27 cellular contexts compared by ENCODE assay signal in the genomic region with DNA sequence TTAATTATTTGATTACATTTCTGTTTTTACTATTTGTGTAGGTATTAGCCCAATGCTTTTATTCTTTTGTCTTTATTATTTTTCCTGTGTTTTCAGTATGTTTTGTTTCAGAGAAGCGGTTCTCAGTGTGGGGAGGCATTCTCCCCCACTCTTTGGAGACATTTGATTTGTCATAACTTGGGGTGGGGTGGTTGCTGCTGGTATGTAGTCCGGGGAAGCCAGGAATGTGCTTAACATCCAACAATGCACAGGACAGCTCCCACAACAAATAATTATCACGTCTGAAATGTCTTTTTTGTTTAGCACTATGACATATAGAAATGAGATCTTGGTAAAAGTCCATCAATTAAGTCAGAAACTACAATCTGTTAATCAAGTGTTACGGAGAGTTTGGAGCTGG.
DNase-seq lines count a peak whose midpoint lies in the region; ATAC-seq, FAIRE-seq and TF ChIP-seq lines count a peak whose summit lies in the region.
"Had no signal": no experiment of that assay in that cellular context is flagged by ENCODE, and none has a peak within 500 bp of the region (broad histone marks: within the 10 kb centered on the region; RNA-seq: fewer than 3 reads in every experiment).

No MANE protein-coding gene starts in this region.

- no peak for FAIRE-seq in D721Med (lab: Jason Lieb, UNC)

- H3K4me1 ChIP-seq in HEK293 (ENCODE audit: control insufficient read depth, insufficient read depth, low read length) (0 out of 2 replicates have a peak, but pooled peaks cover 5% of the 10 kb centered on the region), smooth muscle cell (ENCODE audit: low read depth) (peaks cover 59% of the 10 kb centered on the region), right cardiac atrium (ENCODE audit: control insufficient read depth, insufficient read depth, low read length) (no peaks in the 10 kb centered on the region)
- H3K4me1 ChIP-seq: prostate gland had no signal

- TF ChIP-seq CTCF in HEK293 (tag by site-specific recombination; IDR thresholded peaks at IDR 0.05) (no peak), smooth muscle cell (IDR thresholded peaks at IDR 0.05; ENCODE audit: borderline replicate concordance, insufficient read depth, poor library complexity, severe bottlenecking) (no peak), D721Med (IDR thresholded peaks at IDR 0.05; ENCODE audit: insufficient read depth, missing control alignments) (no peak)

- no peak overlapping the region for H3K9ac ChIP-seq in smooth muscle cell (ENCODE audit: low read depth)

- H2AFZ ChIP-seq in smooth muscle cell (ENCODE audit: low read depth) = no peak overlapping the region

- H3K4me2 ChIP-seq in smooth muscle cell = peak overlapping the region; percentile 62

- no peaks in the 10 kb centered on the region for H4K20me1 ChIP-seq in smooth muscle cell (ENCODE audit: low read depth)

- WGBS in smooth muscle cell (ENCODE audit: low lambda C conversion rate) = 30% methylated on average over 4 of the region's 4 CpGs
- WGBS in right cardiac atrium = 64% methylated on average over 4 of the region's 4 CpGs

- peaks cover 29% of the 10 kb centered on the region for H3F3A ChIP-seq in smooth muscle cell (ENCODE audit: low read depth)

- CTCF ChIA-PET in HEK293 (lab: Yijun Ruan, JAX) = interaction anchor here (0.9 to 1.6 kb wide), 2 partner anchors 49 to 67 kb away, joined by 3 to 4 read pairs; no protein-coding TSS in a partner anchor

- H3K9me3 ChIP-seq in HEK293 (ENCODE audit: control insufficient read depth, insufficient read depth, low read depth, low read length) = no peaks in the 10 kb centered on the region
- H3K9me3 ChIP-seq in smooth muscle cell (replicated peaks; ENCODE audit: low read depth) = no peaks in the 10 kb centered on the region
- H3K9me3 ChIP-seq in right cardiac atrium (ENCODE audit: control insufficient read depth, low read length) = no peaks in the 10 kb centered on the region
- H3K9me3 ChIP-seq: gastrocnemius medialis, left lung, neutrophil, prostate gland, transverse colon had no signal

- H3K27me3 ChIP-seq in smooth muscle cell (ENCODE audit: low read depth) = no peaks in the 10 kb centered on the region
- H3K27me3 ChIP-seq in right cardiac atrium (ENCODE audit: control insufficient read depth, insufficient read depth) = no peaks in the 10 kb centered on the region
- H3K27me3 ChIP-seq: left lung, neutrophil, transverse colon had no signal

- ATAC-seq in HG03025 (IDR thresholded peaks at IDR 0.05; ENCODE audit: low FRiP score, unreplicated experiment) = no peak
- ATAC-seq in right cardiac atrium = no peak
- no peak for ATAC-seq in GM19395 (IDR thresholded peaks at IDR 0.05; ENCODE audit: unreplicated experiment)
- ATAC-seq: activated naive CD4-positive, alpha-beta T cell treated with anti-CD3 and anti-CD28 coated beads, Interleukin-2, amount 50 U/mL, for 72 hours; gastrocnemius medialis; HCT116; stimulated activated effector memory CD8-positive, alpha-beta T cell treated with anti-CD3 and anti-CD28 coated beads, Interleukin-12 subunit alpha, Interleukin-12 subunit beta, amount 100 ng/mL, for 72 hours had no signal

- POLR2A ChIA-PET in HEK293 (lab: Yijun Ruan, JAX) = no interaction called here

- H3K27ac ChIP-seq in HEK293 (ENCODE audit: extremely low read depth, low read depth, low read length) (no peak overlapping the region), smooth muscle cell (ENCODE audit: low read depth) (no peak overlapping the region), right cardiac atrium (ENCODE audit: low read length) (no peak overlapping the region)
- H3K27ac ChIP-seq: gastrocnemius medialis, left lung, neutrophil, prostate gland had no signal

- intact Hi-C loops in right cardiac atrium (cut with DNase I) = no loop called here

- no peak overlapping the region for H3K4me3 ChIP-seq in HEK293 (ENCODE audit: low read depth, low read length)
- H3K4me3 ChIP-seq in smooth muscle cell = no peak overlapping the region
- no peak overlapping the region for H3K4me3 ChIP-seq in right cardiac atrium (ENCODE audit: low read length)
- H3K4me3 ChIP-seq: gastrocnemius medialis, left lung, prostate gland, transverse colon had no signal

- DNase-seq in astrocyte of the hippocampus (ENCODE audit: low read depth, low spot score) (peak; percentile 67), kidney glomerular epithelial cell (lab: John Stamatoyannopoulos, UW) (peak; percentile 25), smooth muscle cell (lab: John Stamatoyannopoulos, UW; ENCODE audit: unreplicated experiment) (no peak), D721Med (ENCODE audit: insufficient read length, low spot score) (no peak), right cardiac atrium (no peak)
- DNase-seq: activated B cell treated with CpG ODN at 0.5 μM for 24 hours; activated CD4-positive, alpha-beta T cell treated with anti-CD3 and anti-CD28 coated beads, Interleukin-2, amount 10 ng/mL, durations not matched to agents 7 days and 5 days; C1 segment of cervical spinal cord; caudate nucleus; gastrocnemius medialis; hippocampal formation; IMR-90; left lung; NCI-H146; NCI-H446; NCI-H82; RPMI8226; stimulated activated CD4-positive, alpha-beta T cell treated with anti-CD3 and anti-CD28 coated beads, Interleukin-15, amount 100 ng/mL, for 24 hours; transverse colon had no signal

- H3K36me3 ChIP-seq in HEK293 (ENCODE audit: control insufficient read depth in 2 of 2, insufficient read depth in 1 of 2, low read length in 2 of 2) (no peaks in the 10 kb centered on the region), smooth muscle cell (ENCODE audit: low read depth) (no peaks in the 10 kb centered on the region)
- H3K36me3 ChIP-seq: gastrocnemius medialis, left lung, neutrophil, prostate gland, transverse colon had no signal

- H3K79me2 ChIP-seq in smooth muscle cell (ENCODE audit: low read depth) = no peaks in the 10 kb centered on the region

TF ChIP-seq in HEK293, 187 proteins besides CTCF, POLR2A, EP300 and RAD21:
- TF ChIP-seq ZFP69B (tag by site-specific recombination; IDR thresholded peaks at IDR 0.05) (no peak), ZNF660 (tag by site-specific recombination; IDR thresholded peaks at IDR 0.05) (no peak), ZNF560 (tag by site-specific recombination; IDR thresholded peaks at IDR 0.05; ENCODE audit: borderline replicate concordance) (no peak), ZBTB7A (tag by site-specific recombination; IDR thresholded peaks at IDR 0.05; ENCODE audit: low read depth) (no peak), ZNF133 (tag by site-specific recombination; IDR thresholded peaks at IDR 0.05) (no peak), ZBTB17 (tag by site-specific recombination; IDR thresholded peaks at IDR 0.05) (no peak), ZSCAN30 (tag by site-specific recombination; IDR thresholded peaks at IDR 0.05) (no peak)
- TF ChIP-seq, protein P1, sequence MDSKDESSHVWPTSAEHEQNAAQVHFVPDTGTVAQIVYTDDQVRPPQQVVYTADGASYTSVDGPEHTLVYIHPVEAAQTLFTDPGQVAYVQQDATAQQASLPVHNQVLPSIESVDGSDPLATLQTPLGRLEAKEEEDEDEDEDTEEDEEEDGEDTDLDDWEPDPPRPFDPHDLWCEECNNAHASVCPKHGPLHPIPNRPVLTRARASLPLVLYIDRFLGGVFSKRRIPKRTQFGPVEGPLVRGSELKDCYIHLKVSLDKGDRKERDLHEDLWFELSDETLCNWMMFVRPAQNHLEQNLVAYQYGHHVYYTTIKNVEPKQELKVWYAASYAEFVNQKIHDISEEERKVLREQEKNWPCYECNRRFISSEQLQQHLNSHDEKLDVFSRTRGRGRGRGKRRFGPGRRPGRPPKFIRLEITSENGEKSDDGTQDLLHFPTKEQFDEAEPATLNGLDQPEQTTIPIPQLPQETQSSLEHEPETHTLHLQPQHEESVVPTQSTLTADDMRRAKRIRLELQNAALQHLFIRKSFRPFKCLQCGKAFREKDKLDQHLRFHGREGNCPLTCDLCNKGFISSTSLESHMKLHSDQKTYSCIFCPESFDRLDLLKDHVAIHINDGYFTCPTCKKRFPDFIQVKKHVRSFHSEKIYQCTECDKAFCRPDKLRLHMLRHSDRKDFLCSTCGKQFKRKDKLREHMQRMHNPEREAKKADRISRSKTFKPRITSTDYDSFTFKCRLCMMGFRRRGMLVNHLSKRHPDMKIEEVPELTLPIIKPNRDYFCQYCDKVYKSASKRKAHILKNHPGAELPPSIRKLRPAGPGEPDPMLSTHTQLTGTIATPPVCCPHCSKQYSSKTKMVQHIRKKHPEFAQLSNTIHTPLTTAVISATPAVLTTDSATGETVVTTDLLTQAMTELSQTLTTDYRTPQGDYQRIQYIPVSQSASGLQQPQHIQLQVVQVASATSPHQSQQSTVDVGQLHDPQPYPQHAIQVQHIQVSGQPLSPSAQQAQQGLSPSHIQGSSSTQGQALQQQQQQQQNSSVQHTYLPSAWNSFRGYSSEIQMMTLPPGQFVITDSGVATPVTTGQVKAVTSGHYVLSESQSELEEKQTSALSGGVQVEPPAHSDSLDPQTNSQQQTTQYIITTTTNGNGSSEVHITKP (tag by site-specific recombination; IDR thresholded peaks at IDR 0.05) = peak; percentile 74

Comparison
In these comparisons a context has a peak if more than half of its experiments do, and no peak if none do; other contexts are left out.
1. DNase-seq: peak in astrocyte of the hippocampus (single experiment) and kidney glomerular epithelial cell (single experiment); none in smooth muscle cell (single experiment), D721Med (single experiment) and right cardiac atrium (0 of 3).